In the genomic region with DNA sequence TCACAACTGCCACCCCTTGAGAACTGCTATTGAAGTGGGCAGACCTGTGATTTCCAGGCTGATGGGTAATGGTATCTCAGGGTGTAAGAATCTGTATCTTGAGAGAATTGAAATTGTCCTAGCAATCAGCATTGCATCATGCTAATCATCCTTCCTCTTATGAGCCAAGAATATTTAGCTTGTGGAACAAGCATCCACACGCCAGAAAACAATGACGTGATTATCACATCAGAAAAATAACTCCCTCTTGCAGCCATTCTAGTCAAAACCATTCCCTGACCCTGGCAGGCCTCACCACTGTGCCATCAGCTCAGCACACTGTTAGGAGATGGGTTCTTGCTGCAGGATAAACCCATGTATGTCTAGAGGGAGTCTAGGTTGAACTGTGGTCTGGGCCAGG, we compare ENCODE assay signal across 1 cellular context.
TF ChIP-seq lines count a peak whose summit lies in the region.

No MANE protein-coding gene starts in this region.

TF ChIP-seq in GM23338, 12 proteins besides CTCF, POLR2A, EP300 and RAD21 (continued from another document):
- TF ChIP-seq, protein P1, sequence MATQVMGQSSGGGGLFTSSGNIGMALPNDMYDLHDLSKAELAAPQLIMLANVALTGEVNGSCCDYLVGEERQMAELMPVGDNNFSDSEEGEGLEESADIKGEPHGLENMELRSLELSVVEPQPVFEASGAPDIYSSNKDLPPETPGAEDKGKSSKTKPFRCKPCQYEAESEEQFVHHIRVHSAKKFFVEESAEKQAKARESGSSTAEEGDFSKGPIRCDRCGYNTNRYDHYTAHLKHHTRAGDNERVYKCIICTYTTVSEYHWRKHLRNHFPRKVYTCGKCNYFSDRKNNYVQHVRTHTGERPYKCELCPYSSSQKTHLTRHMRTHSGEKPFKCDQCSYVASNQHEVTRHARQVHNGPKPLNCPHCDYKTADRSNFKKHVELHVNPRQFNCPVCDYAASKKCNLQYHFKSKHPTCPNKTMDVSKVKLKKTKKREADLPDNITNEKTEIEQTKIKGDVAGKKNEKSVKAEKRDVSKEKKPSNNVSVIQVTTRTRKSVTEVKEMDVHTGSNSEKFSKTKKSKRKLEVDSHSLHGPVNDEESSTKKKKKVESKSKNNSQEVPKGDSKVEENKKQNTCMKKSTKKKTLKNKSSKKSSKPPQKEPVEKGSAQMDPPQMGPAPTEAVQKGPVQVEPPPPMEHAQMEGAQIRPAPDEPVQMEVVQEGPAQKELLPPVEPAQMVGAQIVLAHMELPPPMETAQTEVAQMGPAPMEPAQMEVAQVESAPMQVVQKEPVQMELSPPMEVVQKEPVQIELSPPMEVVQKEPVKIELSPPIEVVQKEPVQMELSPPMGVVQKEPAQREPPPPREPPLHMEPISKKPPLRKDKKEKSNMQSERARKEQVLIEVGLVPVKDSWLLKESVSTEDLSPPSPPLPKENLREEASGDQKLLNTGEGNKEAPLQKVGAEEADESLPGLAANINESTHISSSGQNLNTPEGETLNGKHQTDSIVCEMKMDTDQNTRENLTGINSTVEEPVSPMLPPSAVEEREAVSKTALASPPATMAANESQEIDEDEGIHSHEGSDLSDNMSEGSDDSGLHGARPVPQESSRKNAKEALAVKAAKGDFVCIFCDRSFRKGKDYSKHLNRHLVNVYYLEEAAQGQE (IDR thresholded peaks at IDR 0.05; ENCODE audit: unreplicated experiment) = no peak
- TF ChIP-seq STAT1 (IDR thresholded peaks at IDR 0.05; ENCODE audit: unreplicated experiment) = no peak
- no peak for TF ChIP-seq JUNB (IDR thresholded peaks at IDR 0.05; ENCODE audit: unreplicated experiment)
- TF ChIP-seq NANOG (IDR thresholded peaks at IDR 0.05; ENCODE audit: borderline replicate concordance) = no peak
